14 cellular contexts compared by ENCODE assay signal in genomic region chr6:163461696-163462095, GRCh38. TPM values are rescaled to one million over a fixed set of nuclear protein-coding genes. Genes with fewer than 3 reads are reported as not detected.
DNase-seq lines count a peak whose midpoint lies in the region; ATAC-seq and TF ChIP-seq lines count a peak whose summit lies in the region.
"Had no signal": no experiment of that assay in that cellular context is flagged by ENCODE, and none has a peak within 500 bp of the region (broad histone marks: within the 10 kb centered on the region; RNA-seq: fewer than 3 reads in every experiment).

No MANE protein-coding gene starts in this region.

- ATAC-seq in activated T-cell treated with anti-CD3 and anti-CD28 coated beads, Interleukin-2, amount 50 U/mL, for 4 hours, result no peak
- ATAC-seq in HG02885 (IDR thresholded peaks at IDR 0.05; ENCODE audit: poor library complexity, unreplicated experiment), result no peak
- ATAC-seq: Panc1 had no signal

- peak overlapping the region; percentile 90 for H3K27ac Mint-ChIP-seq in osteocyte (ENCODE audit: unreplicated experiment)

- peak overlapping the region; percentile 57 for H3K4me3 Mint-ChIP-seq in activated T-cell treated with anti-CD3 and anti-CD28 coated beads, Interleukin-2, amount 50 U/mL, for 4 hours
- no peak overlapping the region for H3K4me3 Mint-ChIP-seq in osteocyte (ENCODE audit: unreplicated experiment)

- no peaks in the 10 kb centered on the region for H3K9me3 Mint-ChIP-seq in activated T-cell treated with anti-CD3 and anti-CD28 coated beads, Interleukin-2, amount 50 U/mL, for 4 hours
- no peaks in the 10 kb centered on the region for H3K9me3 Mint-ChIP-seq in osteocyte (ENCODE audit: unreplicated experiment)

- H3K27me3 Mint-ChIP-seq in activated T-cell treated with anti-CD3 and anti-CD28 coated beads, Interleukin-2, amount 50 U/mL, for 4 hours (ENCODE audit: low read depth), result no peaks in the 10 kb centered on the region
- H3K27me3 Mint-ChIP-seq in osteocyte (ENCODE audit: unreplicated experiment), result no peaks in the 10 kb centered on the region

- no peak for DNase-seq in activated T-cell treated with anti-CD3 and anti-CD28 coated beads, Interleukin-2, amount 50 U/mL, for 4 hours
- no peak for DNase-seq in activated T-cell treated with anti-CD3 and anti-CD28 coated beads, Interleukin-2, amount 50 U/mL, for 48 hours
- peak; percentile 53 for DNase-seq in OCI-M1 (lab: John Stamatoyannopoulos, UW)
- peak; percentile 43 for DNase-seq in central memory CD4-positive, alpha-beta T cell
- no peak for DNase-seq in osteocyte (ENCODE audit: extremely low spot score, unreplicated experiment)
- DNase-seq in NCI-H2196 treated with DMSO at 0.1 percent for 48 hours (lab: John Stamatoyannopoulos, UW; ENCODE audit: unreplicated experiment), result no peak
- no peak for DNase-seq in T1000 (lab: John Stamatoyannopoulos, UW)
- DNase-seq: activated CD4-positive, alpha-beta T cell treated with anti-CD3 and anti-CD28 coated beads, Interleukin-2, amount 50 U/mL, for 48 hours; cortex of kidney; DMS153; NCI-H1694; NCI-H524 treated with DMSO at 0.1 percent for 48 hours had no signal

- peaks cover 68% of the 10 kb centered on the region for H3K4me1 Mint-ChIP-seq in activated T-cell treated with anti-CD3 and anti-CD28 coated beads, Interleukin-2, amount 50 U/mL, for 4 hours (ENCODE audit: low read depth)
- peaks cover 76% of the 10 kb centered on the region for H3K4me1 Mint-ChIP-seq in osteocyte (ENCODE audit: unreplicated experiment)

- H3K36me3 Mint-ChIP-seq in activated T-cell treated with anti-CD3 and anti-CD28 coated beads, Interleukin-2, amount 50 U/mL, for 4 hours (ENCODE audit: insufficient read depth), result peaks cover 22% of the 10 kb centered on the region
- peaks cover 53% of the 10 kb centered on the region for H3K36me3 Mint-ChIP-seq in osteocyte (ENCODE audit: unreplicated experiment)

- no peak for TF ChIP-seq CTCF in osteocyte (IDR thresholded peaks at IDR 0.05)

RNA-seq across cellular contexts. Expression of gene QKI, which starts 47.2 kb away (rescaled TPM):
- 10 to 100 TPM; 58.6 to 65.4 (median 61.2) TPM for total RNA-seq in activated T-cell treated with anti-CD3 and anti-CD28 coated beads, Interleukin-2, amount 50 U/mL, for 4 hours
- 290 and 308 TPM in 2 replicates for total RNA-seq in osteocyte

Comparison
In these comparisons a context has a peak if more than half of its experiments do, and no peak if none do; other contexts are left out.
1. DNase-seq: peak in OCI-M1 (single experiment) and central memory CD4-positive, alpha-beta T cell (single experiment); none in activated T-cell treated with anti-CD3 and anti-CD28 coated beads, Interleukin-2, amount 50 U/mL, for 4 hours (single experiment), activated T-cell treated with anti-CD3 and anti-CD28 coated beads, Interleukin-2, amount 50 U/mL, for 48 hours (0 of 2), osteocyte (single experiment), NCI-H2196 treated with DMSO at 0.1 percent for 48 hours (single experiment) and T1000 (single experiment).